26 cellular contexts compared by ENCODE assay signal in the genomic region with DNA sequence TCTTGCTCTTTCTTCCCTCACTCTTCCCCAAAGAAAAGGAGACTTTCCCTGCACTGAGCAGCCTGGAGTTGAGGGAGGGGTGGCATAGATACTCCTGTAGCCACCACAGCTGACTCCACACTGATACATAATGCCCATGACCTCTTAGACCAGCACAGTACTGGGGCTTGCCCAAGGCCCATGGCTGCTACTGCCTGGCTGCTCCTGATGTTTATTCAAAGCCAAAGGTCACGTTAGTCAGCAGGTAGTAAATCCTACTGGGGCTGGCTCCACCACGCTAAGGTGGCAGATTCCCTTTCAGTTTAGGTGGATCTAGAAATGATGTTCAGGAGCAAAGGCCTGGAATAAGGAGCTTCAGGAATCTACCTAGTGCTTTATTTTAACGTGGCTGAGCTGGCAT.
"Had no signal": no experiment of that assay in that cellular context is flagged by ENCODE, and none has a peak within 500 bp of the region (broad histone marks: within the 10 kb centered on the region; RNA-seq: fewer than 3 reads in every experiment).

No MANE protein-coding gene starts in this region.

- ATAC-seq: activated CD8-positive, alpha-beta T cell treated with anti-CD3 and anti-CD28 coated beads, Interleukin-2, amount 10 ng/mL, durations not matched to agents 7 days and 5 days; activated naive CD4-positive, alpha-beta T cell treated with anti-CD3 and anti-CD28 coated beads, Interleukin-2, amount 50 U/mL, for 72 hours; esophagus mucosa; left cardiac atrium; natural killer cell had no signal

- H3K36me3 ChIP-seq: spleen, thoracic aorta, upper lobe of left lung had no signal

- H3K27me3 ChIP-seq: spleen, upper lobe of left lung had no signal

- H3K4me1 Mint-ChIP-seq: brain, natural killer cell had no signal

- H3K27ac ChIP-seq: spleen, thoracic aorta, upper lobe of left lung had no signal

- H3K36me3 Mint-ChIP-seq: activated naive CD4-positive, alpha-beta T cell treated with anti-CD3 and anti-CD28 coated beads, Interleukin-2, amount 50 U/mL, for 72 hours had no signal

- H3K4me3 Mint-ChIP-seq: activated CD8-positive, alpha-beta T cell treated with anti-CD3 and anti-CD28 coated beads, Interleukin-2, amount 10 ng/mL, durations not matched to agents 7 days and 5 days; brain; natural killer cell had no signal

- H3K27me3 Mint-ChIP-seq: progenitor cell of endocrine pancreas had no signal

- H3K9me3 ChIP-seq: thoracic aorta had no signal

- FAIRE-seq: endothelial cell of umbilical vein had no signal

- H3K4me1 ChIP-seq: spleen, upper lobe of left lung had no signal

- H3K27ac Mint-ChIP-seq: activated CD8-positive, alpha-beta T cell treated with anti-CD3 and anti-CD28 coated beads, Interleukin-2, amount 10 ng/mL, durations not matched to agents 7 days and 5 days; activated naive CD4-positive, alpha-beta T cell treated with anti-CD3 and anti-CD28 coated beads, Interleukin-2, amount 50 U/mL, for 72 hours; brain; natural killer cell; progenitor cell of endocrine pancreas had no signal

- H3K4me3 ChIP-seq: lung, spleen, thoracic aorta, upper lobe of left lung had no signal

- DNase-seq: activated CD4-positive, alpha-beta T cell treated with anti-CD3 and anti-CD28 coated beads for 1 hour; activated CD4-positive, alpha-beta T cell treated with anti-CD3 and anti-CD28 coated beads, Interleukin-2, amount 50 U/mL, for 1 hour; activated CD8-positive, alpha-beta T cell treated with anti-CD3 and anti-CD28 coated beads, Interleukin-2, amount 10 ng/mL, durations not matched to agents 7 days and 5 days; activated T-cell treated with anti-CD3 and anti-CD28 coated beads, Interleukin-2, amount 50 U/mL, for 1 hour; aorta; caudate nucleus; dermis blood vessel endothelial cell; effector memory CD4-positive, alpha-beta T cell; foreskin melanocyte; glutamatergic neuron; hippocampal formation; left cardiac atrium; natural killer cell; retina; spleen; stimulated activated CD4-positive, alpha-beta T cell treated with anti-CD3 and anti-CD28 coated beads, Interleukin-4, amount 100 ng/mL, for 1 hour; stimulated activated naive CD4-positive, alpha-beta T cell treated with Interleukin-2 at 50 U/mL for 16 hours; T-helper 9 cell; upper lobe of left lung had no signal
